In genomic region chr2:171404719-171405118, GRCh38 we compare ENCODE assay signal across 24 cellular contexts. TPM values are rescaled to one million over a fixed set of nuclear protein-coding genes. Genes with fewer than 3 reads are reported as not detected.
A peak's percentile ranks its signal among the peaks of the same experiment; 100 is the strongest.
DNase-seq lines count a peak whose midpoint lies in the region; ATAC-seq, FAIRE-seq and TF ChIP-seq lines count a peak whose summit lies in the region.
"Had no signal": no experiment of that assay in that cellular context is flagged by ENCODE, and none has a peak within 500 bp of the region (broad histone marks: within the 10 kb centered on the region; RNA-seq: fewer than 3 reads in every experiment).

No MANE protein-coding gene starts in this region.

- peaks cover 30% of the 10 kb centered on the region for H3K79me2 ChIP-seq in SU-DHL-6 (ENCODE audit: insufficient read depth, low read length)
- peaks cover 13% of the 10 kb centered on the region for H3K79me2 ChIP-seq in endothelial cell of umbilical vein (ENCODE audit: control insufficient read depth, insufficient read depth, low read length)

- H3K9ac ChIP-seq in SU-DHL-6 (ENCODE audit: low read length) (no peak overlapping the region), endothelial cell of umbilical vein (replicated peaks; ENCODE audit: extremely low read depth, insufficient read depth, low read length) (peak overlapping the region; percentile 29)
- H3K9ac ChIP-seq: KMS-11 had no signal

- CTCF ChIA-PET in endothelial cell of umbilical vein (lab: Charles Lee): no interaction called here

- H3K36me3 ChIP-seq in SU-DHL-6 (ENCODE audit: low read length): 0 out of 2 replicates have a peak, but pooled peaks cover 10% of the 10 kb centered on the region
- no peaks in the 10 kb centered on the region for H3K36me3 ChIP-seq in endothelial cell of umbilical vein (ENCODE audit: control insufficient read depth in 2 of 2, extremely low read depth in 1 of 2, insufficient read depth in 2 of 2, low read length in 2 of 2)

- FAIRE-seq in GM12892 (lab: Jason Lieb, UNC) (peak; percentile 67), endothelial cell of umbilical vein (lab: Jason Lieb, UNC) (no peak)
- FAIRE-seq: endometrium, small intestine had no signal

- H3K9me3 ChIP-seq in SU-DHL-6 (ENCODE audit: insufficient read depth, low read length): peaks cover 15% of the 10 kb centered on the region; the same call in 1 of the 2 replicates
- peaks cover 1% of the 10 kb centered on the region for H3K9me3 ChIP-seq in endothelial cell of umbilical vein (replicated peaks; ENCODE audit: control insufficient read depth, insufficient read depth, low read length)
- H3K9me3 ChIP-seq: Caco-2 had no signal

- TF ChIP-seq POLR2A in GM12892 (IDR thresholded peaks at IDR 0.05; ENCODE audit: low read depth, low read length) (no peak), endothelial cell of umbilical vein (IDR thresholded peaks at IDR 0.05; ENCODE audit: low read depth, low read length) (no peak)

- H3K4me1 Mint-ChIP-seq in nephron progenitor cell: peaks cover 5% of the 10 kb centered on the region

- peaks cover 4% of the 10 kb centered on the region for H3K27me3 Mint-ChIP-seq in nephron progenitor cell (ENCODE audit: low read depth, poor library complexity)
- H3K27me3 Mint-ChIP-seq: activated naive CD8-positive, alpha-beta T cell treated with anti-CD3 and anti-CD28 coated beads, Interleukin-2, amount 10 ng/mL, durations not matched to agents 7 days and 5 days; natural killer cell treated with Interleukin-12 subunit alpha and Interleukin-12 subunit beta and Interleukin-15 and Interleukin-18, amount 100 ng/mL, for 72 hours had no signal

- H2AFZ ChIP-seq in SU-DHL-6 (ENCODE audit: low read depth, low read length, severe bottlenecking) (no peak overlapping the region), endothelial cell of umbilical vein (ENCODE audit: low read depth, low read length) (no peak overlapping the region)

- intact Hi-C loops in endothelial cell of umbilical vein (cut with micrococcal nuclease): loop anchor here (5.0 kb wide), 1 partner anchor 57 kb away; no protein-coding TSS in a partner anchor

- dilution Hi-C loops in endothelial cell of umbilical vein (cut with MboI; ENCODE audit: extremely low pct_ligation_motif_present, low sequenced_read_pairs): no loop called here

- peaks cover 30% of the 10 kb centered on the region for H3K4me1 ChIP-seq in endothelial cell of umbilical vein (ENCODE audit: control insufficient read depth, extremely low read depth, insufficient read depth, low read length)
- H3K4me1 ChIP-seq: ascending aorta, Caco-2 had no signal

- H3K9me1 ChIP-seq in endothelial cell of umbilical vein (replicated peaks; ENCODE audit: control insufficient read depth, extremely low read depth, insufficient read depth, low read length): no peaks in the 10 kb centered on the region

- ATAC-seq in GM18520 (IDR thresholded peaks at IDR 0.05; ENCODE audit: unreplicated experiment): no peak
- ATAC-seq: natural killer cell treated with Interleukin-12 subunit alpha and Interleukin-12 subunit beta and Interleukin-15 and Interleukin-18, amount 100 ng/mL, for 72 hours had no signal

- no peak overlapping the region for H3K4me3 ChIP-seq in SU-DHL-6 (ENCODE audit: insufficient read depth, low read length, poor library complexity, severe bottlenecking)
- H3K4me3 ChIP-seq in endothelial cell of umbilical vein (replicated peaks in 1 of 3; ENCODE audit: insufficient read depth in 1 of 3, low read depth in 1 of 3, low read length in 3 of 3): no peak overlapping the region
- H3K4me3 ChIP-seq: ascending aorta, SK-N-MC had no signal

- peaks cover 15% of the 10 kb centered on the region; the same call in 1 of the 2 replicates for H3F3A ChIP-seq in SU-DHL-6 (ENCODE audit: insufficient read depth)

- H4K20me1 ChIP-seq in SU-DHL-6 (ENCODE audit: low read depth, low read length) (no peaks in the 10 kb centered on the region), endothelial cell of umbilical vein (replicated peaks; ENCODE audit: control insufficient read depth, extremely low read depth, insufficient read depth, low read length) (no peaks in the 10 kb centered on the region)

- H3K9me3 Mint-ChIP-seq in nephron progenitor cell: peaks cover 13% of the 10 kb centered on the region
- H3K9me3 Mint-ChIP-seq: natural killer cell treated with Interleukin-12 subunit alpha and Interleukin-12 subunit beta and Interleukin-15 and Interleukin-18, amount 100 ng/mL, for 72 hours had no signal

- TF ChIP-seq CTCF in SU-DHL-6 (IDR thresholded peaks at IDR 0.05; ENCODE audit: insufficient read depth, low read length, poor library complexity, severe bottlenecking) (no peak), endothelial cell of umbilical vein (IDR thresholded peaks at IDR 0.05; ENCODE audit: extremely low read depth in 1 of 2, insufficient read depth in 1 of 2, low read depth in 1 of 2, low read length in 2 of 2) (no peak), nephron progenitor cell (IDR thresholded peaks at IDR 0.05) (no peak)

- H3K27me3 ChIP-seq in SU-DHL-6 (ENCODE audit: low read length) (no peaks in the 10 kb centered on the region), endothelial cell of umbilical vein (ENCODE audit: control insufficient read depth in 2 of 2, insufficient read depth in 2 of 2, low read length in 2 of 2) (no peaks in the 10 kb centered on the region)
- H3K27me3 ChIP-seq: ascending aorta had no signal

- TSS peak; percentile 80 for BruUV-seq in endothelial cell of umbilical vein (replicated peaks; lab: Mats Ljungman, UMichigan)

- no peak overlapping the region for H3K4me3 Mint-ChIP-seq in nephron progenitor cell
- H3K4me3 Mint-ChIP-seq: activated naive CD8-positive, alpha-beta T cell treated with anti-CD3 and anti-CD28 coated beads, Interleukin-2, amount 10 ng/mL, durations not matched to agents 7 days and 5 days; natural killer cell treated with Interleukin-12 subunit alpha and Interleukin-12 subunit beta and Interleukin-15 and Interleukin-18, amount 100 ng/mL, for 72 hours had no signal

- DNase-seq in GM12892 (ENCODE audit: insufficient read length) (no peak), endothelial cell of umbilical vein (ENCODE audit: low read depth, low spot score) (no peak), renal cortical epithelial cell (ENCODE audit: low read depth) (peak; percentile 7), nephron progenitor cell (no peak)
- no peak for DNase-seq in central memory CD4-positive, alpha-beta T cell
- DNase-seq in activated CD8-positive, alpha-beta memory T cell treated with anti-CD3 and anti-CD28 coated beads for 24 hours: no peak
- DNase-seq: activated CD4-positive, alpha-beta T cell treated with anti-CD3 and anti-CD28 coated beads for 4 hours; activated gamma-delta T cell; activated naive CD8-positive, alpha-beta T cell treated with anti-CD3 and anti-CD28 coated beads, Interleukin-2, amount 10 ng/mL, durations not matched to agents 7 days and 5 days; Caco-2; glutamatergic neuron; NCI-H1436 treated with DMSO at 0.1 percent for 48 hours; NCI-H446; small intestine; stimulated activated CD4-positive, alpha-beta T cell treated with anti-CD3 and anti-CD28 coated beads, Interleukin-2, amount 100 ng/mL, for 24 hours had no signal

- peaks cover 17% of the 10 kb centered on the region for H3K36me3 Mint-ChIP-seq in nephron progenitor cell (ENCODE audit: low read depth)

- no peaks in the 10 kb centered on the region for H3K9me2 ChIP-seq in SU-DHL-6 (replicated peaks; ENCODE audit: insufficient read depth, low read length)

- H3K4me2 ChIP-seq in SU-DHL-6 (ENCODE audit: low read depth, low read length, poor library complexity, severe bottlenecking) (no peak overlapping the region), endothelial cell of umbilical vein (ENCODE audit: insufficient read depth, low read length) (peak overlapping the region; percentile 8)

- H3K27ac ChIP-seq in SU-DHL-6 (ENCODE audit: low read depth, low read length): peak overlapping the region; percentile 77; the same call in 1 of the 2 replicates
- H3K27ac ChIP-seq in endothelial cell of umbilical vein (ENCODE audit: insufficient read depth, low read depth, low read length): peak overlapping the region; percentile 60
- H3K27ac ChIP-seq: ascending aorta, C4-2B, KMS-11, RWPE1, SK-N-MC had no signal

- no peak overlapping the region for H3K27ac Mint-ChIP-seq in nephron progenitor cell
- H3K27ac Mint-ChIP-seq: activated naive CD8-positive, alpha-beta T cell treated with anti-CD3 and anti-CD28 coated beads, Interleukin-2, amount 10 ng/mL, durations not matched to agents 7 days and 5 days; natural killer cell treated with Interleukin-12 subunit alpha and Interleukin-12 subunit beta and Interleukin-15 and Interleukin-18, amount 100 ng/mL, for 72 hours had no signal

- POLR2A ChIA-PET in endothelial cell of umbilical vein (lab: Charles Lee): no interaction called here

TF ChIP-seq in endothelial cell of umbilical vein, 7 proteins besides CTCF, POLR2A, EP300 and RAD21 (continues in another document):
- TF ChIP-seq MAX (IDR thresholded peaks at IDR 0.05; ENCODE audit: insufficient read depth, insufficient read length) (no peak), GATA2 (IDR thresholded peaks at IDR 0.05; ENCODE audit: insufficient read depth, insufficient read length, low read depth, low read length) (no peak), EZH2 (IDR thresholded peaks at IDR 0.05; ENCODE audit: borderline replicate concordance, low read depth, low read length, severe bottlenecking) (no peak)

RNA-seq across cellular contexts. Expression of gene METTL8, which starts 29.1 kb away (rescaled TPM):
- 48.8 TPM for polyA plus RNA-seq in GM12892 (2012; ENCODE audit: missing spikeins)
- total RNA-seq in endothelial cell of umbilical vein (20.2 and 25.0 TPM in 2 replicates), renal cortical epithelial cell (37.3 and 48.3 TPM in 2 replicates)
- polyA plus RNA-seq in endothelial cell of umbilical vein: 4.6 and 7.0 TPM in 2 replicates
- 8.3 and 8.8 TPM in 2 replicates for polyA plus RNA-seq in endothelial cell of umbilical vein (2011; cell fraction: cytosol; rRNA removed)
- 10.4 and 13.7 TPM in 2 replicates for polyA plus RNA-seq in endothelial cell of umbilical vein (2011; cell fraction: nucleus; rRNA removed)
- 27.3 and 34.5 TPM in 2 replicates for polyA plus RNA-seq in endothelial cell of umbilical vein (2012)
- 8.4 and 8.7 TPM in 2 replicates for polyA minus RNA-seq in endothelial cell of umbilical vein
- 6.3 TPM for polyA minus RNA-seq in endothelial cell of umbilical vein (2011; cell fraction: cytosol; rRNA and poly(A)+ RNA removed)
- 9.4 and 13.3 TPM in 2 replicates for polyA minus RNA-seq in endothelial cell of umbilical vein (2011; cell fraction: nucleus; rRNA and poly(A)+ RNA removed)

RNA-seq across cellular contexts. Expression of gene DCAF17, which starts 29.3 kb away (rescaled TPM):
- polyA plus RNA-seq in GM12892 (2012; ENCODE audit: missing spikeins): 15.8 TPM
- total RNA-seq in endothelial cell of umbilical vein: 14.9 and 15.0 TPM in 2 replicates
- 4.4 and 4.6 TPM in 2 replicates for polyA plus RNA-seq in endothelial cell of umbilical vein
- polyA plus RNA-seq in endothelial cell of umbilical vein (2011; cell fraction: cytosol; rRNA removed): 4.3 and 4.7 TPM in 2 replicates
- 15.1 and 18.3 TPM in 2 replicates for polyA plus RNA-seq in endothelial cell of umbilical vein (2011; cell fraction: nucleus; rRNA removed)
- polyA plus RNA-seq in endothelial cell of umbilical vein (2012): 11.3 and 11.4 TPM in 2 replicates
- 11.1 and 12.1 TPM in 2 replicates for polyA minus RNA-seq in endothelial cell of umbilical vein
- 6.3 TPM for polyA minus RNA-seq in endothelial cell of umbilical vein (2011; cell fraction: cytosol; rRNA and poly(A)+ RNA removed)
- 13.9 and 19.2 TPM in 2 replicates for polyA minus RNA-seq in endothelial cell of umbilical vein (2011; cell fraction: nucleus; rRNA and poly(A)+ RNA removed)
- 25.0 and 29.2 TPM in 2 replicates for total RNA-seq in renal cortical epithelial cell
